Comparison of ENCODE assay signal across 11 cellular contexts in genomic region chrX:46953597-46953996, GRCh38. TPM values are rescaled to one million over a fixed set of nuclear protein-coding genes. Genes with fewer than 3 reads are reported as not detected.
DNase-seq lines count a peak whose midpoint lies in the region; ATAC-seq, FAIRE-seq and TF ChIP-seq lines count a peak whose summit lies in the region.
"Had no signal": no experiment of that assay in that cellular context is flagged by ENCODE, and none has a peak within 500 bp of the region (broad histone marks: within the 10 kb centered on the region; RNA-seq: fewer than 3 reads in every experiment).

No MANE protein-coding gene starts in this region.

- peak; percentile 14 for ATAC-seq in GM18870 (IDR thresholded peaks at IDR 0.05; ENCODE audit: unreplicated experiment)
- ATAC-seq in HG03095 (IDR thresholded peaks at IDR 0.05; ENCODE audit: unreplicated experiment) = peak; percentile 39
- no peak for ATAC-seq in body of pancreas

- WGBS in body of pancreas, 2 donors = 0 to 6% methylated on average over 2 of the region's 2 CpGs

- no peak overlapping the region for H2AFZ ChIP-seq in neuron (ENCODE audit: low read depth, low read length)

- no peak overlapping the region for H3K27ac Mint-ChIP-seq in activated naive CD8-positive, alpha-beta T cell treated with anti-CD3 and anti-CD28 coated beads for 36 hours

- H3K4me1 Mint-ChIP-seq in activated naive CD8-positive, alpha-beta T cell treated with anti-CD3 and anti-CD28 coated beads for 36 hours = peaks cover 11% of the 10 kb centered on the region

- H3K4me1 ChIP-seq in body of pancreas = peaks cover 29% of the 10 kb centered on the region
- peaks cover 24% of the 10 kb centered on the region for H3K4me1 ChIP-seq in neuron (ENCODE audit: insufficient read depth, low read length)

- intact Hi-C loops in body of pancreas (cut with DNase I) = no loop called here
- intact Hi-C loops in posterior vena cava (cut with DNase I) = no loop called here

- DNase-seq in body of pancreas (no peak), D721Med (ENCODE audit: insufficient read length, low spot score) (no peak), posterior vena cava (ENCODE audit: low spot score) (no peak), NCI-H2081 (lab: John Stamatoyannopoulos, UW) (no peak)
- DNase-seq in activated naive CD8-positive, alpha-beta T cell treated with anti-CD3 and anti-CD28 coated beads for 36 hours = no peak
- DNase-seq: activated naive CD4-positive, alpha-beta T cell treated with Interleukin-2 at 50 U/mL for 16 hours; NCI-H2227 treated with DMSO at 0.1 percent for 48 hours had no signal

- TF ChIP-seq POLR2A in body of pancreas (IDR thresholded peaks at IDR 0.05) = no peak

- no peak overlapping the region for H3K4me3 ChIP-seq in body of pancreas
- peak overlapping the region; percentile 0 for H3K4me3 ChIP-seq in neuron (ENCODE audit: low read length)

- H3K27me3 ChIP-seq in body of pancreas (no peaks in the 10 kb centered on the region), neuron (ENCODE audit: insufficient read depth, low read length) (no peaks in the 10 kb centered on the region)

- no peaks in the 10 kb centered on the region for H3K36me3 ChIP-seq in body of pancreas (replicated peaks in 1 of 2; ENCODE audit: insufficient read depth in 1 of 2, low read depth in 2 of 2)
- no peaks in the 10 kb centered on the region for H3K36me3 ChIP-seq in neuron (ENCODE audit: insufficient read depth, low read length)

- H3K9me3 Mint-ChIP-seq in activated naive CD8-positive, alpha-beta T cell treated with anti-CD3 and anti-CD28 coated beads for 36 hours = no peaks in the 10 kb centered on the region

- no peak overlapping the region for H3K4me3 Mint-ChIP-seq in activated naive CD8-positive, alpha-beta T cell treated with anti-CD3 and anti-CD28 coated beads for 36 hours

- no peak for FAIRE-seq in D721Med (lab: Jason Lieb, UNC)
- FAIRE-seq: keratinocyte had no signal

- no peaks in the 10 kb centered on the region for H3K27me3 Mint-ChIP-seq in activated naive CD8-positive, alpha-beta T cell treated with anti-CD3 and anti-CD28 coated beads for 36 hours

- H3K9me3 ChIP-seq in body of pancreas (no peaks in the 10 kb centered on the region), neuron (ENCODE audit: low read length) (no peaks in the 10 kb centered on the region)

- H3K36me3 Mint-ChIP-seq in activated naive CD8-positive, alpha-beta T cell treated with anti-CD3 and anti-CD28 coated beads for 36 hours = no peaks in the 10 kb centered on the region

- TF ChIP-seq CTCF in body of pancreas (IDR thresholded peaks at IDR 0.05) = no peak
- TF ChIP-seq CTCF in D721Med (IDR thresholded peaks at IDR 0.05; ENCODE audit: insufficient read depth, missing control alignments) = no peak

- H3K27ac ChIP-seq in body of pancreas = peak overlapping the region in 3 of 4 donors; percentile 17 to 32 (median 20)

RNA-seq across cellular contexts. Expression of gene JADE3, which starts 41.4 kb away (rescaled TPM):
- total RNA-seq in body of pancreas (1 to 10 TPM; 2.3 to 9.3 TPM), posterior vena cava (1 to 10 TPM; 3.1 to 6.6 TPM)
- total RNA-seq in activated naive CD8-positive, alpha-beta T cell treated with anti-CD3 and anti-CD28 coated beads for 36 hours = under 1 TPM; 0.54 to 0.85 TPM
